Comparison of ENCODE assay signal across 24 cellular contexts in genomic region chr19:51891193-51891747, GRCh38. TPM values are rescaled to one million over a fixed set of nuclear protein-coding genes. Genes with fewer than 3 reads are reported as not detected.
A peak's percentile ranks its signal among the peaks of the same experiment; 100 is the strongest.
DNase-seq lines count a peak whose midpoint lies in the region; ATAC-seq and TF ChIP-seq lines count a peak whose summit lies in the region.
"Had no signal": no experiment of that assay in that cellular context is flagged by ENCODE, and none has a peak within 500 bp of the region (broad histone marks: within the 10 kb centered on the region; RNA-seq: fewer than 3 reads in every experiment).

No MANE protein-coding gene starts in this region.

- no peaks in the 10 kb centered on the region for H3K9me2 ChIP-seq in PC-3 (replicated peaks; ENCODE audit: low read length)

- TF ChIP-seq CTCF in PC-3 (conservative IDR thresholded peaks at IDR 0.05; ENCODE audit: low read depth, low read length) (no peak), fibroblast of mammary gland (conservative IDR thresholded peaks at IDR 0.05; ENCODE audit: control insufficient read depth, insufficient read depth, low read depth, low read length) (no peak)

- H3K4me1 Mint-ChIP-seq in activated CD4-positive, alpha-beta T cell treated with anti-CD3 and anti-CD28 coated beads for 36 hours: peaks cover 12% of the 10 kb centered on the region
- H3K4me1 Mint-ChIP-seq: activated CD4-positive, alpha-beta T cell treated with anti-CD3 and anti-CD28 coated beads, Interleukin-2, amount 10 ng/mL, durations not matched to agents 24 days and 14 days had no signal

- peak; percentile 5 for DNase-seq in activated CD4-positive, alpha-beta T cell treated with anti-CD3 and anti-CD28 coated beads for 36 hours
- no peak for DNase-seq in activated CD4-positive, alpha-beta T cell treated with anti-CD3 and anti-CD28 coated beads, Interleukin-2, amount 50 U/mL, for 48 hours
- DNase-seq in PC-3 (no peak), fibroblast of mammary gland (ENCODE audit: low read depth) (peak; percentile 11)
- DNase-seq in stimulated activated CD8-positive, alpha-beta memory T cell treated with anti-CD3 and anti-CD28 coated beads, Interleukin-4, amount 100 ng/mL, for 48 hours: no peak
- DNase-seq: activated CD4-positive, alpha-beta T cell treated with anti-CD3 and anti-CD28 coated beads, Interleukin-2, amount 10 ng/mL, durations not matched to agents 24 days and 14 days; activated naive CD4-positive, alpha-beta T cell; activated T-cell treated with anti-CD3 and anti-CD28 coated beads for 4 hours; anterior cingulate cortex; BE2C; cerebellar nuclear complex; GDM1; HFFc6; NCI-H2029 treated with DMSO at 0.1 percent for 48 hours; NCI-H446; NK-92 treated with Interleukin-12 subunit alpha and Interleukin-12 subunit beta, amount 100 ng/mL, for 24 hours; upper lobe of right lung had no signal

- H3K27ac ChIP-seq in PC-3 (ENCODE audit: low read length): no peak overlapping the region
- H3K27ac ChIP-seq in skeletal muscle tissue (ENCODE audit: low read depth, low read length): no peak overlapping the region
- H3K27ac ChIP-seq: KMS-11, upper lobe of right lung had no signal

- BruUV-seq in PC-3 (replicated peaks; lab: Mats Ljungman, UMichigan): TSS peak; percentile 7

- H4K20me1 ChIP-seq in PC-3 (ENCODE audit: low read length): no peaks in the 10 kb centered on the region

- no peaks in the 10 kb centered on the region for H3K27me3 ChIP-seq in PC-3 (ENCODE audit: low read length)
- H3K27me3 ChIP-seq in skeletal muscle tissue (ENCODE audit: control insufficient read depth in 3 of 3, insufficient read depth in 3 of 3, low read length in 3 of 3): no peaks in the 10 kb centered on the region
- H3K27me3 ChIP-seq: BE2C, upper lobe of right lung had no signal

- H3K4me2 ChIP-seq in PC-3 (ENCODE audit: low read length): no peak overlapping the region
- H3K4me2 ChIP-seq: KMS-11 had no signal

- CTCF ChIA-PET in activated CD4-positive, alpha-beta T cell treated with anti-CD3 and anti-CD28 coated beads for 36 hours (lab: Charles Lee): no interaction called here
- CTCF ChIA-PET in PC-3 (lab: Charles Lee): no interaction called here

- intact Hi-C loops in activated CD4-positive, alpha-beta T cell treated with anti-CD3 and anti-CD28 coated beads for 36 hours (cut with DNase I, micrococcal nuclease): no loop called here
- intact Hi-C loops in PC-3 (cut with micrococcal nuclease): no loop called here

- POLR2A ChIA-PET in activated CD4-positive, alpha-beta T cell treated with anti-CD3 and anti-CD28 coated beads for 36 hours (lab: Charles Lee): interaction anchor here (0.5 kb wide), 1 partner anchor 1563 kb away, joined by 3 read pairs; no protein-coding TSS in a partner anchor
- POLR2A ChIA-PET in PC-3 (lab: Charles Lee; ENCODE audit: unreplicated experiment): no interaction called here

- H2AFZ ChIP-seq in PC-3 (ENCODE audit: low read length): no peak overlapping the region

- no peak for ATAC-seq in activated CD4-positive, alpha-beta T cell treated with anti-CD3 and anti-CD28 coated beads for 36 hours
- ATAC-seq in PC-3 (no peak), HG02938 (IDR thresholded peaks at IDR 0.05; ENCODE audit: unreplicated experiment) (no peak), HG02678 (IDR thresholded peaks at IDR 0.05; ENCODE audit: unreplicated experiment) (no peak)
- ATAC-seq: naive thymus-derived CD8-positive, alpha-beta T cell; stimulated activated naive CD8-positive, alpha-beta T cell treated with anti-CD3 and anti-CD28 coated beads, Interleukin-15, amount 100 ng/mL, for 72 hours; upper lobe of right lung had no signal

- peaks cover 98% of the 10 kb centered on the region for H3K36me3 Mint-ChIP-seq in activated CD4-positive, alpha-beta T cell treated with anti-CD3 and anti-CD28 coated beads for 36 hours (ENCODE audit: low read depth)

- no peak overlapping the region for H3K4me3 Mint-ChIP-seq in activated CD4-positive, alpha-beta T cell treated with anti-CD3 and anti-CD28 coated beads for 36 hours
- H3K4me3 Mint-ChIP-seq: activated CD4-positive, alpha-beta T cell treated with anti-CD3 and anti-CD28 coated beads, Interleukin-2, amount 10 ng/mL, durations not matched to agents 24 days and 14 days; HFFc6; stimulated activated naive CD8-positive, alpha-beta T cell treated with anti-CD3 and anti-CD28 coated beads, Interleukin-15, amount 100 ng/mL, for 72 hours had no signal

- H3K27me3 Mint-ChIP-seq in activated CD4-positive, alpha-beta T cell treated with anti-CD3 and anti-CD28 coated beads for 36 hours: no peaks in the 10 kb centered on the region
- H3K27me3 Mint-ChIP-seq: activated CD4-positive, alpha-beta T cell treated with anti-CD3 and anti-CD28 coated beads, Interleukin-2, amount 10 ng/mL, durations not matched to agents 24 days and 14 days; naive thymus-derived CD8-positive, alpha-beta T cell; stimulated activated naive CD8-positive, alpha-beta T cell treated with anti-CD3 and anti-CD28 coated beads, Interleukin-15, amount 100 ng/mL, for 72 hours had no signal

- no peak overlapping the region for H3K9ac ChIP-seq in PC-3 (ENCODE audit: low read length)
- no peak overlapping the region for H3K9ac ChIP-seq in skeletal muscle tissue (ENCODE audit: low read depth in 1 of 3, low read length in 3 of 3)
- H3K9ac ChIP-seq: KMS-11 had no signal

- peaks cover 74% of the 10 kb centered on the region for H3K9me3 Mint-ChIP-seq in activated CD4-positive, alpha-beta T cell treated with anti-CD3 and anti-CD28 coated beads for 36 hours (ENCODE audit: low read depth)

- H3K36me3 ChIP-seq in PC-3 (ENCODE audit: low read depth, low read length) (peaks cover 97% of the 10 kb centered on the region), skeletal muscle tissue (ENCODE audit: control insufficient read depth in 3 of 3, insufficient read depth in 3 of 3, low read length in 3 of 3) (peaks cover 61 to 68% (median 64%) of the 10 kb centered on the region in 3 donors)

- H3K9me3 ChIP-seq in PC-3 (ENCODE audit: low read length) (peaks cover 86% of the 10 kb centered on the region), skeletal muscle tissue (ENCODE audit: control insufficient read depth in 3 of 3, low read length in 3 of 3) (peaks cover 24 to 70% (median 26%) of the 10 kb centered on the region in 3 donors)

- no peaks in the 10 kb centered on the region for H3K4me1 ChIP-seq in PC-3 (ENCODE audit: insufficient read depth, low read length)
- peaks cover 0 to 4% (median 3%) of the 10 kb centered on the region in 3 donors for H3K4me1 ChIP-seq in skeletal muscle tissue (ENCODE audit: control insufficient read depth in 3 of 3, insufficient read depth in 3 of 3, low read length in 3 of 3)
- H3K4me1 ChIP-seq: BE2C, upper lobe of right lung had no signal

- peak overlapping the region; percentile 14; the same call in 1 of the 2 replicates for H3K4me3 ChIP-seq in PC-3 (ENCODE audit: low read length)
- H3K4me3 ChIP-seq in fibroblast of mammary gland (ENCODE audit: control insufficient read depth, low read depth, low read length): no peak overlapping the region
- H3K4me3 ChIP-seq in skeletal muscle tissue (ENCODE audit: low read length in 3 of 3): peak overlapping the region in 2 of 3 donors; percentile 34 to 60
- H3K4me3 ChIP-seq: lung, upper lobe of right lung had no signal

- H3K27ac Mint-ChIP-seq in activated CD4-positive, alpha-beta T cell treated with anti-CD3 and anti-CD28 coated beads for 36 hours: no peak overlapping the region
- H3K27ac Mint-ChIP-seq: activated CD4-positive, alpha-beta T cell treated with anti-CD3 and anti-CD28 coated beads, Interleukin-2, amount 10 ng/mL, durations not matched to agents 24 days and 14 days; HFFc6; stimulated activated naive CD8-positive, alpha-beta T cell treated with anti-CD3 and anti-CD28 coated beads, Interleukin-15, amount 100 ng/mL, for 72 hours had no signal

- H3F3A ChIP-seq in PC-3 (ENCODE audit: low read length, unreplicated experiment): no peaks in the 10 kb centered on the region

- no peaks in the 10 kb centered on the region for H3K79me2 ChIP-seq in PC-3 (ENCODE audit: low read length)

RNA-seq across cellular contexts. Expression of gene ZNF577, which starts 3.5 kb away (rescaled TPM):
- total RNA-seq in activated CD4-positive, alpha-beta T cell treated with anti-CD3 and anti-CD28 coated beads for 36 hours: 1 to 10 TPM; 5.7 to 7.2 TPM
- 6.2 and 7.2 TPM in 2 replicates for total RNA-seq in PC-3 (2014; rRNA removed)
- 11.0 TPM for total RNA-seq in skeletal muscle tissue

RNA-seq across cellular contexts. Expression of gene ZNF649, which starts 13.5 kb away (rescaled TPM):
- total RNA-seq in activated CD4-positive, alpha-beta T cell treated with anti-CD3 and anti-CD28 coated beads for 36 hours: 10 to 100 TPM in 1 of 2 experiments, 1 to 10 TPM in 1; 9.6 to 11.2 TPM
- 4.7 and 9.7 TPM in 2 replicates for total RNA-seq in PC-3 (2014; rRNA removed)
- 15.7 TPM for total RNA-seq in skeletal muscle tissue

RNA-seq across cellular contexts. Expression of gene ZNF613, which starts 36.0 kb away (rescaled TPM):
- total RNA-seq in activated CD4-positive, alpha-beta T cell treated with anti-CD3 and anti-CD28 coated beads for 36 hours: 1 to 10 TPM; 4.2 to 6.3 TPM
- total RNA-seq in PC-3 (2014; rRNA removed) (3.1 and 4.3 TPM in 2 replicates), skeletal muscle tissue (5.2 TPM)

Comparison
In these comparisons a context has a peak if more than half of its experiments do, and no peak if none do; other contexts are left out.
1. DNase-seq: peak in activated CD4-positive, alpha-beta T cell treated with anti-CD3 and anti-CD28 coated beads for 36 hours (single experiment) and fibroblast of mammary gland (single experiment); none in activated CD4-positive, alpha-beta T cell treated with anti-CD3 and anti-CD28 coated beads, Interleukin-2, amount 50 U/mL, for 48 hours (0 of 2), PC-3 (single experiment) and stimulated activated CD8-positive, alpha-beta memory T cell treated with anti-CD3 and anti-CD28 coated beads, Interleukin-4, amount 100 ng/mL, for 48 hours (single experiment).